ENCODE assay signal across 1 cellular context in the genomic region with DNA sequence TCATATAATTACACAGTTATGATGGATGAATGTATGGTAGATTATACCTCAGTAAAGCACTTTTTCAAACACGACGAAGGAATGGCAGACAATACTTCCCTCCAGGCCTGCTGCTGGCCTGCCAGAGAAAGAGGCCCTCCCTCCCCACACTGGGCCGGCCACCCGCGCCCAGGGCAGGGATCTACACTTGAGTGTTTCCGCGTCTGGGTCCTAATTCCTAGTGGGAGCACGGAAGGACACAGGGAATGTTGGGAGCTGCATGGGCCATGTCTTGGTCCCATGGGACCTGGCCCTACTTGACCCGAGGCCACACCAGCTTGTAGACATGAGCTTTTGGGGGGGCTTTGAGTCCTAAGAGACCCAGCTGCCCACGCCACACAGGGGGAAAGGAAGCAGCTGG.
TF ChIP-seq lines count a peak whose summit lies in the region.

No MANE protein-coding gene starts in this region.

TF ChIP-seq in H1, 55 proteins besides CTCF, POLR2A, EP300 and RAD21:
- TF ChIP-seq, protein P1, sequence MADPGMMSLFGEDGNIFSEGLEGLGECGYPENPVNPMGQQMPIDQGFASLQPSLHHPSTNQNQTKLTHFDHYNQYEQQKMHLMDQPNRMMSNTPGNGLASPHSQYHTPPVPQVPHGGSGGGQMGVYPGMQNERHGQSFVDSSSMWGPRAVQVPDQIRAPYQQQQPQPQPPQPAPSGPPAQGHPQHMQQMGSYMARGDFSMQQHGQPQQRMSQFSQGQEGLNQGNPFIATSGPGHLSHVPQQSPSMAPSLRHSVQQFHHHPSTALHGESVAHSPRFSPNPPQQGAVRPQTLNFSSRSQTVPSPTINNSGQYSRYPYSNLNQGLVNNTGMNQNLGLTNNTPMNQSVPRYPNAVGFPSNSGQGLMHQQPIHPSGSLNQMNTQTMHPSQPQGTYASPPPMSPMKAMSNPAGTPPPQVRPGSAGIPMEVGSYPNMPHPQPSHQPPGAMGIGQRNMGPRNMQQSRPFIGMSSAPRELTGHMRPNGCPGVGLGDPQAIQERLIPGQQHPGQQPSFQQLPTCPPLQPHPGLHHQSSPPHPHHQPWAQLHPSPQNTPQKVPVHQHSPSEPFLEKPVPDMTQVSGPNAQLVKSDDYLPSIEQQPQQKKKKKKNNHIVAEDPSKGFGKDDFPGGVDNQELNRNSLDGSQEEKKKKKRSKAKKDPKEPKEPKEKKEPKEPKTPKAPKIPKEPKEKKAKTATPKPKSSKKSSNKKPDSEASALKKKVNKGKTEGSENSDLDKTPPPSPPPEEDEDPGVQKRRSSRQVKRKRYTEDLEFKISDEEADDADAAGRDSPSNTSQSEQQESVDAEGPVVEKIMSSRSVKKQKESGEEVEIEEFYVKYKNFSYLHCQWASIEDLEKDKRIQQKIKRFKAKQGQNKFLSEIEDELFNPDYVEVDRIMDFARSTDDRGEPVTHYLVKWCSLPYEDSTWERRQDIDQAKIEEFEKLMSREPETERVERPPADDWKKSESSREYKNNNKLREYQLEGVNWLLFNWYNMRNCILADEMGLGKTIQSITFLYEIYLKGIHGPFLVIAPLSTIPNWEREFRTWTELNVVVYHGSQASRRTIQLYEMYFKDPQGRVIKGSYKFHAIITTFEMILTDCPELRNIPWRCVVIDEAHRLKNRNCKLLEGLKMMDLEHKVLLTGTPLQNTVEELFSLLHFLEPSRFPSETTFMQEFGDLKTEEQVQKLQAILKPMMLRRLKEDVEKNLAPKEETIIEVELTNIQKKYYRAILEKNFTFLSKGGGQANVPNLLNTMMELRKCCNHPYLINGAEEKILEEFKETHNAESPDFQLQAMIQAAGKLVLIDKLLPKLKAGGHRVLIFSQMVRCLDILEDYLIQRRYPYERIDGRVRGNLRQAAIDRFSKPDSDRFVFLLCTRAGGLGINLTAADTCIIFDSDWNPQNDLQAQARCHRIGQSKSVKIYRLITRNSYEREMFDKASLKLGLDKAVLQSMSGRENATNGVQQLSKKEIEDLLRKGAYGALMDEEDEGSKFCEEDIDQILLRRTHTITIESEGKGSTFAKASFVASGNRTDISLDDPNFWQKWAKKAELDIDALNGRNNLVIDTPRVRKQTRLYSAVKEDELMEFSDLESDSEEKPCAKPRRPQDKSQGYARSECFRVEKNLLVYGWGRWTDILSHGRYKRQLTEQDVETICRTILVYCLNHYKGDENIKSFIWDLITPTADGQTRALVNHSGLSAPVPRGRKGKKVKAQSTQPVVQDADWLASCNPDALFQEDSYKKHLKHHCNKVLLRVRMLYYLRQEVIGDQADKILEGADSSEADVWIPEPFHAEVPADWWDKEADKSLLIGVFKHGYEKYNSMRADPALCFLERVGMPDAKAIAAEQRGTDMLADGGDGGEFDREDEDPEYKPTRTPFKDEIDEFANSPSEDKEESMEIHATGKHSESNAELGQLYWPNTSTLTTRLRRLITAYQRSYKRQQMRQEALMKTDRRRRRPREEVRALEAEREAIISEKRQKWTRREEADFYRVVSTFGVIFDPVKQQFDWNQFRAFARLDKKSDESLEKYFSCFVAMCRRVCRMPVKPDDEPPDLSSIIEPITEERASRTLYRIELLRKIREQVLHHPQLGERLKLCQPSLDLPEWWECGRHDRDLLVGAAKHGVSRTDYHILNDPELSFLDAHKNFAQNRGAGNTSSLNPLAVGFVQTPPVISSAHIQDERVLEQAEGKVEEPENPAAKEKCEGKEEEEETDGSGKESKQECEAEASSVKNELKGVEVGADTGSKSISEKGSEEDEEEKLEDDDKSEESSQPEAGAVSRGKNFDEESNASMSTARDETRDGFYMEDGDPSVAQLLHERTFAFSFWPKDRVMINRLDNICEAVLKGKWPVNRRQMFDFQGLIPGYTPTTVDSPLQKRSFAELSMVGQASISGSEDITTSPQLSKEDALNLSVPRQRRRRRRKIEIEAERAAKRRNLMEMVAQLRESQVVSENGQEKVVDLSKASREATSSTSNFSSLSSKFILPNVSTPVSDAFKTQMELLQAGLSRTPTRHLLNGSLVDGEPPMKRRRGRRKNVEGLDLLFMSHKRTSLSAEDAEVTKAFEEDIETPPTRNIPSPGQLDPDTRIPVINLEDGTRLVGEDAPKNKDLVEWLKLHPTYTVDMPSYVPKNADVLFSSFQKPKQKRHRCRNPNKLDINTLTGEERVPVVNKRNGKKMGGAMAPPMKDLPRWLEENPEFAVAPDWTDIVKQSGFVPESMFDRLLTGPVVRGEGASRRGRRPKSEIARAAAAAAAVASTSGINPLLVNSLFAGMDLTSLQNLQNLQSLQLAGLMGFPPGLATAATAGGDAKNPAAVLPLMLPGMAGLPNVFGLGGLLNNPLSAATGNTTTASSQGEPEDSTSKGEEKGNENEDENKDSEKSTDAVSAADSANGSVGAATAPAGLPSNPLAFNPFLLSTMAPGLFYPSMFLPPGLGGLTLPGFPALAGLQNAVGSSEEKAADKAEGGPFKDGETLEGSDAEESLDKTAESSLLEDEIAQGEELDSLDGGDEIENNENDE (IDR thresholded peaks at IDR 0.05; ENCODE audit: insufficient replicate concordance, low read length): no peak
- no peak for TF ChIP-seq CEBPB (IDR thresholded peaks at IDR 0.05; ENCODE audit: low read depth, low read length)
- no peak for TF ChIP-seq SP4 (IDR thresholded peaks at IDR 0.05; ENCODE audit: low read length)
- TF ChIP-seq, protein P2, sequence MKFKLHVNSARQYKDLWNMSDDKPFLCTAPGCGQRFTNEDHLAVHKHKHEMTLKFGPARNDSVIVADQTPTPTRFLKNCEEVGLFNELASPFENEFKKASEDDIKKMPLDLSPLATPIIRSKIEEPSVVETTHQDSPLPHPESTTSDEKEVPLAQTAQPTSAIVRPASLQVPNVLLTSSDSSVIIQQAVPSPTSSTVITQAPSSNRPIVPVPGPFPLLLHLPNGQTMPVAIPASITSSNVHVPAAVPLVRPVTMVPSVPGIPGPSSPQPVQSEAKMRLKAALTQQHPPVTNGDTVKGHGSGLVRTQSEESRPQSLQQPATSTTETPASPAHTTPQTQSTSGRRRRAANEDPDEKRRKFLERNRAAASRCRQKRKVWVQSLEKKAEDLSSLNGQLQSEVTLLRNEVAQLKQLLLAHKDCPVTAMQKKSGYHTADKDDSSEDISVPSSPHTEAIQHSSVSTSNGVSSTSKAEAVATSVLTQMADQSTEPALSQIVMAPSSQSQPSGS (IDR thresholded peaks at IDR 0.05; ENCODE audit: low read length): no peak
- no peak for TF ChIP-seq TEAD4 (IDR thresholded peaks at IDR 0.05; ENCODE audit: low read depth, low read length)
- no peak for TF ChIP-seq MAFK (IDR thresholded peaks at IDR 0.05; ENCODE audit: low read depth, low read length)
- TF ChIP-seq CHD1 (IDR thresholded peaks at IDR 0.05; ENCODE audit: low read depth, low read length): no peak
- no peak for TF ChIP-seq GTF2F1 (IDR thresholded peaks at IDR 0.05; ENCODE audit: borderline replicate concordance, low read depth, low read length)
- TF ChIP-seq HDAC2 (IDR thresholded peaks at IDR 0.05; ENCODE audit: borderline replicate concordance in 1 of 2, low read depth in 2 of 2, low read length in 2 of 2): no peak
- TF ChIP-seq RFX5 (IDR thresholded peaks at IDR 0.05; ENCODE audit: borderline replicate concordance, low read depth, low read length): no peak
- no peak for TF ChIP-seq TBP (IDR thresholded peaks at IDR 0.05; ENCODE audit: low read depth, low read length)
- TF ChIP-seq YY1 (IDR thresholded peaks at IDR 0.05; ENCODE audit: low read depth, low read length): no peak
- no peak for TF ChIP-seq CREB1 (IDR thresholded peaks at IDR 0.05)
- no peak for TF ChIP-seq JUN (IDR thresholded peaks at IDR 0.05; ENCODE audit: low read depth, low read length)
- TF ChIP-seq RBBP5 (IDR thresholded peaks at IDR 0.05; ENCODE audit: borderline replicate concordance, low read depth, low read length): no peak
- TF ChIP-seq SP1 (IDR thresholded peaks at IDR 0.05; ENCODE audit: low read depth, low read length): no peak
- no peak for TF ChIP-seq GABPA (IDR thresholded peaks at IDR 0.05; ENCODE audit: borderline replicate concordance, insufficient read depth, low read length)
- TF ChIP-seq SIRT6 (IDR thresholded peaks at IDR 0.05; ENCODE audit: low read length): no peak
- TF ChIP-seq KDM1A (IDR thresholded peaks at IDR 0.05; ENCODE audit: borderline replicate concordance, low read length): no peak
